In the genomic region with DNA sequence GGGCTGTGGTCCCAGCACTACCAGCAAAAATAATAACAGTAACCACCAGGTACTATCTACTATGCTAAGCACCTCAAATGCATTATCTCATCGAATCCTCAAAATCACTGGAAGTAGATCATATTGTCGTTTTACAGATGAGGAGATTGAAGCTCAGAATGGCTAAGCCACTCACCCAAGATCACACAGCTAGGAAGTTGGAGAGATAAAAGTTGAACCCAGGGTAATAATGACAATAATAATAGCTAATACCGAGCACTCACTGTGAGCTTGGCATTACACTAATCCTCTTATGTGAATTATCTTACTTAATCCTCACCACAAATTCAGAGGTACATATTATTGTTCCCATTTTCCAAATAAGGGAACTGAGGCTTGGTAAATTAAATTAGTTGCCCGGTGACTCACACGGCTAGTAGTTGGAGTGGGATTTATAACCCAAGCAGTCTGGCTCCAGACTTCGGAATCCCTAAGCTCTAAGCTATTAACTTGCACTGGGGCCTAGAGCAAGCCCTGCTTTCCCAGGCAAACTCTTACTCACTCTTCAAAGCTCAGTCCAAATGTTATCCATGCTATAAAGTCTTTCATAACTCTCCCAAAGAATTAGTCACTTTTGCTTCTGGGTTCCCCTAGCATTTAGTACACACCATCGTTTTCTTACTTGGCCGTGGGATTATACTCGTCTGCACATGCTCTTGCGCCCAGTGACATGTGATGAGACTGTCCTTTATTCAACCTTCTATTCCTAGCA, we compare ENCODE assay signal across 14 cellular contexts. TPM values are rescaled to one million over a fixed set of nuclear protein-coding genes. Genes with fewer than 3 reads are reported as not detected.
DNase-seq lines count a peak whose midpoint lies in the region; ATAC-seq, FAIRE-seq and TF ChIP-seq lines count a peak whose summit lies in the region.
"Had no signal": no experiment of that assay in that cellular context is flagged by ENCODE, and none has a peak within 500 bp of the region (broad histone marks: within the 10 kb centered on the region; RNA-seq: fewer than 3 reads in every experiment).

No MANE protein-coding gene starts in this region.

- no peak overlapping the region for H3K4me3 ChIP-seq in RWPE2 (ENCODE audit: severe bottlenecking)
- H3K4me3 ChIP-seq in esophagus squamous epithelium = no peak overlapping the region
- no peak overlapping the region for H3K4me3 ChIP-seq in CD8-positive, alpha-beta T cell (ENCODE audit: low read depth, low read length)

- no peak overlapping the region for H3K4me3 Mint-ChIP-seq in CD8-positive, alpha-beta T cell

- intact Hi-C loops in esophagus squamous epithelium (cut with DNase I) = no loop called here
- intact Hi-C loops in CD8-positive, alpha-beta T cell (cut with DNase I, micrococcal nuclease) = no loop called here

- H3K4me1 ChIP-seq in RWPE2 (ENCODE audit: insufficient read depth, poor library complexity, severe bottlenecking) = peaks cover 52% of the 10 kb centered on the region
- peaks cover 56 to 98% (median 72%) of the 10 kb centered on the region in 3 donors for H3K4me1 ChIP-seq in esophagus squamous epithelium
- H3K4me1 ChIP-seq in CD8-positive, alpha-beta T cell (ENCODE audit: insufficient read depth, low read length) = no peaks in the 10 kb centered on the region

- H3K27ac ChIP-seq in RWPE2 (ENCODE audit: poor library complexity, severe bottlenecking) (peak overlapping the region; percentile 78), esophagus squamous epithelium (peak overlapping the region; percentile 71 to 85 (median 81))
- H3K27ac ChIP-seq in CD8-positive, alpha-beta T cell (ENCODE audit: low read depth, low read length) = no peak overlapping the region

- peak; percentile 68 for DNase-seq in D721Med (ENCODE audit: insufficient read length, low spot score)
- DNase-seq in RWPE2 (ENCODE audit: low spot score) = no peak
- DNase-seq in esophagus squamous epithelium (lab: John Stamatoyannopoulos, UW) = no peak
- peak; percentile 73 for DNase-seq in non-pigmented ciliary epithelial cell (ENCODE audit: low read depth)
- no peak for DNase-seq in activated naive CD4-positive, alpha-beta T cell treated with anti-CD3 and anti-CD28 coated beads, Interleukin-2, amount 50 U/mL, for 16 hours
- DNase-seq in CD8-positive, alpha-beta T cell = no peak
- DNase-seq: activated effector memory CD4-positive, alpha-beta T cell treated with anti-CD3 and anti-CD28 coated beads, Interleukin-2, amount 50 U/mL, for 16 hours; DMS 273 treated with DMSO at 0.1 percent for 48 hours; NCI-H1930; stimulated activated naive CD4-positive, alpha-beta T cell treated with Interleukin-2 at 50 U/mL for 16 hours had no signal

- no peaks in the 10 kb centered on the region for H3K36me3 Mint-ChIP-seq in CD8-positive, alpha-beta T cell

- peaks cover 3% of the 10 kb centered on the region for H3K4me1 Mint-ChIP-seq in CD8-positive, alpha-beta T cell (ENCODE audit: low read depth)

- CTCF ChIA-PET in CD8-positive, alpha-beta T cell (lab: Charles Lee) = no interaction called here

- H3K9me3 Mint-ChIP-seq in CD8-positive, alpha-beta T cell = no peaks in the 10 kb centered on the region

- no peaks in the 10 kb centered on the region for H3K9me3 ChIP-seq in RWPE2 (ENCODE audit: severe bottlenecking)
- no peaks in the 10 kb centered on the region for H3K9me3 ChIP-seq in esophagus squamous epithelium
- no peaks in the 10 kb centered on the region for H3K9me3 ChIP-seq in CD8-positive, alpha-beta T cell (ENCODE audit: low read length)

- peak; percentile 95 for FAIRE-seq in D721Med (lab: Jason Lieb, UNC)

- peak; percentile 74 for ATAC-seq in RWPE2 (ENCODE audit: low read depth)
- no peak for ATAC-seq in HG02571 (IDR thresholded peaks at IDR 0.05; ENCODE audit: unreplicated experiment)
- no peak for ATAC-seq in GM21723 (IDR thresholded peaks at IDR 0.05; ENCODE audit: unreplicated experiment)
- ATAC-seq in CD8-positive, alpha-beta T cell = no peak

- no peaks in the 10 kb centered on the region for H3K27me3 ChIP-seq in RWPE2 (ENCODE audit: insufficient read depth, poor library complexity, severe bottlenecking)
- H3K27me3 ChIP-seq in esophagus squamous epithelium = peaks cover 0 to 36% (median 0%) of the 10 kb centered on the region in 4 donors
- peaks cover 12% of the 10 kb centered on the region for H3K27me3 ChIP-seq in CD8-positive, alpha-beta T cell (ENCODE audit: insufficient read depth, low read length)

- POLR2A ChIA-PET in CD8-positive, alpha-beta T cell (lab: Charles Lee) = no interaction called here

- H3K36me3 ChIP-seq in RWPE2 (ENCODE audit: low read depth) (no peaks in the 10 kb centered on the region), esophagus squamous epithelium (no peaks in the 10 kb centered on the region)
- no peaks in the 10 kb centered on the region for H3K36me3 ChIP-seq in CD8-positive, alpha-beta T cell (ENCODE audit: insufficient read depth, low read length)

- no peak overlapping the region for H3K27ac Mint-ChIP-seq in CD8-positive, alpha-beta T cell

- TF ChIP-seq CTCF in D721Med (IDR thresholded peaks at IDR 0.05; ENCODE audit: insufficient read depth, missing control alignments) = no peak
- TF ChIP-seq CTCF in RWPE2 (IDR thresholded peaks at IDR 0.05; ENCODE audit: poor library complexity, severe bottlenecking) = peak; percentile 6
- no peak for TF ChIP-seq CTCF in esophagus squamous epithelium (IDR thresholded peaks at IDR 0.05)
- no peak for TF ChIP-seq CTCF in CD8-positive, alpha-beta T cell (IDR thresholded peaks at IDR 0.05)

- no peak for TF ChIP-seq POLR2A in esophagus squamous epithelium (IDR thresholded peaks at IDR 0.05)

- peaks cover 33% of the 10 kb centered on the region for H3K27me3 Mint-ChIP-seq in CD8-positive, alpha-beta T cell (ENCODE audit: low read depth)

- WGBS in esophagus squamous epithelium, 2 donors = 46 to 52% methylated on average over 10 of the region's 10 CpGs

RNA-seq across cellular contexts. Expression of gene ARSI, which starts 3.8 kb away (rescaled TPM):
- total RNA-seq in esophagus squamous epithelium = 1 to 10 TPM; 2.1 to 7.2 (median 5.1) TPM
- under 1 TPM; 0.14 to 0.61 TPM for total RNA-seq in CD8-positive, alpha-beta T cell
- total RNA-seq: pulmonary artery endothelial cell; T-helper 1 cell treated with Interleukin-12 subunit alpha and Interleukin-12 subunit beta and Interleukin-4 antibody, amounts not matched to agents 30 ng/mL and 1 ng/mL, for 36 hours had no signal

RNA-seq across cellular contexts. Expression of gene CAMK2A, which starts 9.3 kb away (rescaled TPM):
- under 1 TPM in 1 of 4 donors, not detected in 3; 0.04 TPM for total RNA-seq in esophagus squamous epithelium
- total RNA-seq in CD8-positive, alpha-beta T cell = under 1 TPM in 1 of 2 experiments, not detected in 1; 0.27 TPM
- total RNA-seq: pulmonary artery endothelial cell; T-helper 1 cell treated with Interleukin-12 subunit alpha and Interleukin-12 subunit beta and Interleukin-4 antibody, amounts not matched to agents 30 ng/mL and 1 ng/mL, for 36 hours had no signal

RNA-seq across cellular contexts. Expression of gene TCOF1, which starts 58.6 kb away (rescaled TPM):
- total RNA-seq in esophagus squamous epithelium = 10 to 100 TPM; 18.2 to 41.4 (median 24.8) TPM
- 10 to 100 TPM; 36.5 to 38.7 TPM for total RNA-seq in CD8-positive, alpha-beta T cell

Comparison
In these comparisons a context has a peak if more than half of its experiments do, and no peak if none do; other contexts are left out.
1. DNase-seq: peak in D721Med (single experiment) and non-pigmented ciliary epithelial cell (single experiment); none in RWPE2 (single experiment), esophagus squamous epithelium (single experiment), activated naive CD4-positive, alpha-beta T cell treated with anti-CD3 and anti-CD28 coated beads, Interleukin-2, amount 50 U/mL, for 16 hours (single experiment) and CD8-positive, alpha-beta T cell (0 of 7).